In the genomic region with DNA sequence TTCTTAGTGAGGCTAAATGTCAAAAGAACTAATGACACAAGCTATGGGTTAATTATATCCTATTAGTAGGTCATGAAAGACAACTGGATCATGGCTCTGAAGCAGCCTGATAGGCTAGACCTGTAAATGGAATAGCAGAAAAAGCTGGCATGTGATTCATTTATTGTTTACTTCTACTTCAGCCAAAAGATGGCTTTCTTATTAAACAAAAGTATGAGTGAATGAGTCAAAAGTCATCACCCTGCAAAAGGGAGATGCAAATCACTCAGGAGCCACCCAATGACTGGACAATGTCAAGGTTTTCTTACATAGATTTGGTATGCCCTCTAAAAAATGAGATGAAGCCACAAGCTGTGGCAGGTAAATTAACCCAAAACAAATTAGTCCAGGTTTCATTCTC, we compare ENCODE assay signal across 28 cellular contexts.
DNase-seq lines count a peak whose midpoint lies in the region; ATAC-seq lines count a peak whose summit lies in the region.
"Had no signal": no experiment of that assay in that cellular context is flagged by ENCODE, and none has a peak within 500 bp of the region (broad histone marks: within the 10 kb centered on the region; RNA-seq: fewer than 3 reads in every experiment).

No MANE protein-coding gene starts in this region.

- peak overlapping the region; percentile 57 for H3K4me2 ChIP-seq in GM23248 (ENCODE audit: unreplicated experiment)

- no peak overlapping the region for H3K9ac ChIP-seq in GM23248

- no peaks in the 10 kb centered on the region for H4K20me1 ChIP-seq in GM23248 (ENCODE audit: insufficient read depth)

- DNase-seq in A172 (ENCODE audit: low spot score), result peak; percentile 42
- DNase-seq in GM23248, result peak; percentile 67
- no peak for DNase-seq in SJSA1 (ENCODE audit: low read depth in 1 of 2, low spot score in 2 of 2)
- DNase-seq in kidney tubule cell (ENCODE audit: low spot score), result peak; percentile 59
- no peak for DNase-seq in NCI-H2081 (lab: John Stamatoyannopoulos, UW)
- no peak for DNase-seq in H4 (ENCODE audit: low spot score)
- DNase-seq: activated CD4-positive, alpha-beta T cell treated with anti-CD3 and anti-CD28 coated beads, Interleukin-2, amount 50 U/mL, for 4 hours; activated CD4-positive, CD25-positive, alpha-beta regulatory T cell; activated naive CD4-positive, alpha-beta T cell treated with anti-CD3 and anti-CD28 coated beads for 36 hours; DMS79 treated with DMSO at 0.1 percent for 48 hours; effector CD4-positive, alpha-beta T cell; gastrocnemius medialis; hippocampal formation; mesenchymal stem cell; NCI-H1105; NCI-H187 treated with DMSO at 0.1 percent for 48 hours; NCI-H526; SHP77 treated with DMSO at 0.1 percent for 48 hours; small intestine; stimulated activated CD4-positive, alpha-beta T cell treated with anti-CD3 and anti-CD28 coated beads, Interleukin-1b, Interleukin-23, amount 100 ng/mL, for 48 hours; stimulated activated CD8-positive, alpha-beta memory T cell treated with anti-CD3 and anti-CD28 coated beads, Interleukin-4, amount 100 ng/mL, for 48 hours; stomach; T-helper 1 cell; thyroid gland had no signal

- H3K9me3 ChIP-seq in GM23248 (ENCODE audit: low read depth), result no peaks in the 10 kb centered on the region
- no peaks in the 10 kb centered on the region for H3K9me3 ChIP-seq in SJSA1 (replicated peaks)
- H3K9me3 ChIP-seq: gastrocnemius medialis, stomach, thyroid gland had no signal

- H3K36me3 ChIP-seq in GM23248 (ENCODE audit: low read depth), result no peaks in the 10 kb centered on the region
- no peaks in the 10 kb centered on the region for H3K36me3 ChIP-seq in SJSA1
- H3K36me3 ChIP-seq: gastrocnemius medialis, stomach, thyroid gland had no signal

- no peak overlapping the region for H2AFZ ChIP-seq in GM23248

- H3K27ac ChIP-seq in GM23248 (peak overlapping the region; percentile 86), SJSA1 (peak overlapping the region; percentile 68)
- H3K27ac ChIP-seq: gastrocnemius medialis, stomach, thyroid gland had no signal

- H3K4me1 ChIP-seq in GM23248 (ENCODE audit: insufficient read depth), result peaks cover 69% of the 10 kb centered on the region
- peaks cover 10% of the 10 kb centered on the region for H3K4me1 ChIP-seq in SJSA1 (replicated peaks)

- H3K79me2 ChIP-seq in GM23248 (ENCODE audit: insufficient read depth), result no peaks in the 10 kb centered on the region

- H3K4me3 ChIP-seq in GM23248, result peak overlapping the region; percentile 3; the same call in 1 of the 2 replicates
- H3K4me3 ChIP-seq in SJSA1, result no peak overlapping the region
- H3K4me3 ChIP-seq: gastrocnemius medialis, GM12878, stomach, thyroid gland had no signal

- peaks cover 56% of the 10 kb centered on the region for H3F3A ChIP-seq in GM23248 (ENCODE audit: insufficient read depth)

- H3K27me3 ChIP-seq in GM23248 (replicated peaks; ENCODE audit: insufficient read depth), result no peaks in the 10 kb centered on the region
- no peaks in the 10 kb centered on the region for H3K27me3 ChIP-seq in SJSA1 (replicated peaks)
- H3K27me3 ChIP-seq: gastrocnemius medialis, stomach, thyroid gland had no signal

- no peaks in the 10 kb centered on the region for H3K9me2 ChIP-seq in GM23248 (ENCODE audit: insufficient read depth)

- ATAC-seq in HG03025 (IDR thresholded peaks at IDR 0.05; ENCODE audit: low FRiP score, unreplicated experiment) (no peak), HG03045 (IDR thresholded peaks at IDR 0.05; ENCODE audit: unreplicated experiment) (no peak)
- ATAC-seq: gastrocnemius medialis, GM12878, left lobe of liver had no signal

- in situ Hi-C loops in GM23248 (cut with MboI), result loop anchor here (10.0 to 25.0 kb wide), 2 partner anchors 399 to 567 kb away; no protein-coding TSS in a partner anchor

Comparison
In these comparisons a context has a peak if more than half of its experiments do, and no peak if none do; other contexts are left out.
1. DNase-seq: peak in A172 (single experiment), GM23248 (single experiment) and kidney tubule cell (single experiment); none in SJSA1 (0 of 2), NCI-H2081 (0 of 2) and H4 (single experiment).